ENCODE assay signal across 8 cellular contexts in the genomic region with DNA sequence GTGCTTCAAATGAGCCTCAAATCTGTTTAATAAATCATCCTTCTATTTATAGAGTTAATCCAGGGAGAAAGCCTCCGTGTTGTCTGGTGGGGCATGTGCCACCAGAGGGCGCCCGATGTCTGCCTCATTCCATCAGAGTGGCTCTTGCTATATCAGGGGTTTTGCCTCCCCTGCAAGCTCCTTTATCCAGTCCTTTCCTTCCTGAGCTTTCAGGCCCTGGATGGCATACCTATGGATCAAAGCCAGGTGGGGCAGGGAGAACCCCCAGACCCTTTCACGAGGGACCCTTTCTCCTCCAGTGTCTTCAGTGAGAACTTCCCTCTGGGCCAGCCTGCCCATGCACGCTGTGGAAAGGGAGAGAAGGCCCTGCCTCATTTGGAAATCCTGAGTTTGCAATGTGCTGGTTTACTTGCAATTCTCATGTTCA. TPM values are rescaled to one million over a fixed set of nuclear protein-coding genes. Genes with fewer than 3 reads are reported as not detected.
DNase-seq lines count a peak whose midpoint lies in the region; ATAC-seq and TF ChIP-seq lines count a peak whose summit lies in the region.

No MANE protein-coding gene starts in this region.

- H3K36me3 ChIP-seq in DND-41 (ENCODE audit: insufficient read depth, low read length) (no peaks in the 10 kb centered on the region), RWPE2 (ENCODE audit: low read depth) (no peaks in the 10 kb centered on the region)

- H3K4me3 ChIP-seq in DND-41 (ENCODE audit: low read depth in 1 of 2, low read length in 2 of 2) (no peak overlapping the region), RWPE2 (ENCODE audit: severe bottlenecking) (no peak overlapping the region)

- H3K9ac ChIP-seq in DND-41 (ENCODE audit: low read depth, low read length) = no peak overlapping the region

- H3K79me2 ChIP-seq in DND-41 (ENCODE audit: insufficient read depth, low read length) = no peaks in the 10 kb centered on the region

- peak; percentile 69 for DNase-seq in DND-41
- no peak for DNase-seq in RWPE2 (ENCODE audit: low spot score)
- DNase-seq in activated effector memory CD4-positive, alpha-beta T cell treated with Interleukin-2 at 50 U/mL for 16 hours = peak; percentile 50
- peak; percentile 53 for DNase-seq in foreskin melanocyte
- DNase-seq in occipital lobe (lab: John Stamatoyannopoulos, UW) = peak; percentile 77
- peak; percentile 90 for DNase-seq in superior temporal gyrus (ENCODE audit: extremely low spot score)

- H3K9me3 ChIP-seq in DND-41 (ENCODE audit: insufficient read depth, low read length, severe bottlenecking) (no peaks in the 10 kb centered on the region), RWPE2 (ENCODE audit: severe bottlenecking) (no peaks in the 10 kb centered on the region)

- H3K27ac ChIP-seq in DND-41 (ENCODE audit: low read length) (no peak overlapping the region), RWPE2 (ENCODE audit: poor library complexity, severe bottlenecking) (no peak overlapping the region)

- peak; percentile 94 for ATAC-seq in DND-41 (ENCODE audit: insufficient read depth, low read depth)
- peak; percentile 87 for ATAC-seq in GM21723 (IDR thresholded peaks at IDR 0.05; ENCODE audit: unreplicated experiment)
- peak; percentile 85 for ATAC-seq in RWPE2 (ENCODE audit: low read depth)

- H3K4me1 ChIP-seq in DND-41 (ENCODE audit: insufficient read depth, low read length) = no peaks in the 10 kb centered on the region
- H3K4me1 ChIP-seq in RWPE2 (ENCODE audit: insufficient read depth, poor library complexity, severe bottlenecking) = no peaks in the 10 kb centered on the region

- TF ChIP-seq CTCF in DND-41 (IDR thresholded peaks at IDR 0.05; ENCODE audit: borderline replicate concordance, extremely low read depth, low read length, poor library complexity, severe bottlenecking) (peak; percentile 92), LNCAP (IDR thresholded peaks at IDR 0.05) (peak; percentile 84), RWPE2 (IDR thresholded peaks at IDR 0.05; ENCODE audit: poor library complexity, severe bottlenecking) (peak; percentile 95)

- peaks cover 6% of the 10 kb centered on the region for H3K27me3 ChIP-seq in DND-41 (ENCODE audit: insufficient read depth, low read length, poor library complexity)
- no peaks in the 10 kb centered on the region for H3K27me3 ChIP-seq in RWPE2 (ENCODE audit: insufficient read depth, poor library complexity, severe bottlenecking)

- no peak overlapping the region for H2AFZ ChIP-seq in DND-41 (ENCODE audit: low read depth, low read length)

- no peaks in the 10 kb centered on the region for H4K20me1 ChIP-seq in DND-41 (ENCODE audit: insufficient read depth, low read length)

- H3K4me2 ChIP-seq in DND-41 (ENCODE audit: insufficient read depth, low read length) = no peak overlapping the region

RNA-seq across cellular contexts. Expression of a gene that starts 39.8 kb away (rescaled TPM):
- 25.7 TPM for total RNA-seq in occipital lobe
